9 cellular contexts compared by ENCODE assay signal in genomic region chr12:67068204-67068731, GRCh38.
DNase-seq lines count a peak whose midpoint lies in the region; ATAC-seq and TF ChIP-seq lines count a peak whose summit lies in the region.
"Had no signal": no experiment of that assay in that cellular context is flagged by ENCODE, and none has a peak within 500 bp of the region (broad histone marks: within the 10 kb centered on the region; RNA-seq: fewer than 3 reads in every experiment).

No MANE protein-coding gene starts in this region.

- POLR2A ChIA-PET in CD8-positive, alpha-beta memory T cell (lab: Charles Lee), result interaction anchor here (0.6 kb wide), 1 partner anchor 23 kb away, joined by 7 read pairs; no protein-coding TSS in a partner anchor

- H3K27ac ChIP-seq in CD8-positive, alpha-beta memory T cell (ENCODE audit: low read depth, low read length), result no peak overlapping the region
- H3K27ac ChIP-seq: HL-60 had no signal

- no peaks in the 10 kb centered on the region for H3K9me2 ChIP-seq in Loucy (replicated peaks; ENCODE audit: low read depth, low read length)

- no peaks in the 10 kb centered on the region for H3K4me1 ChIP-seq in CD8-positive, alpha-beta memory T cell (ENCODE audit: insufficient read depth, low read length)
- no peaks in the 10 kb centered on the region for H3K4me1 ChIP-seq in Loucy (ENCODE audit: insufficient read depth, low read length, poor library complexity, severe bottlenecking)

- TF ChIP-seq CTCF in Loucy (conservative IDR thresholded peaks at IDR 0.05; ENCODE audit: low read length), result peak; percentile 17

- H4K20me1 ChIP-seq in Loucy (ENCODE audit: insufficient read depth, low read length, poor library complexity, severe bottlenecking), result no peaks in the 10 kb centered on the region

- peak; percentile 36 for ATAC-seq in stimulated activated naive CD8-positive, alpha-beta T cell treated with anti-CD3 and anti-CD28 coated beads, Interleukin-15, amount 100 ng/mL, for 72 hours
- ATAC-seq in HG03175 (IDR thresholded peaks at IDR 0.05; ENCODE audit: unreplicated experiment) (no peak), HG03159 (IDR thresholded peaks at IDR 0.05; ENCODE audit: unreplicated experiment) (no peak), HG03378 (IDR thresholded peaks at IDR 0.05; ENCODE audit: unreplicated experiment) (no peak)

- peak overlapping the region; percentile 58 for H3K4me2 ChIP-seq in Loucy (ENCODE audit: low read depth, low read length, poor library complexity, severe bottlenecking)

- H3K4me1 Mint-ChIP-seq in CD8-positive, alpha-beta memory T cell, result peaks cover 16 to 22% (median 18%) of the 10 kb centered on the region in 3 donors
- H3K4me1 Mint-ChIP-seq in activated naive CD8-positive, alpha-beta T cell treated with anti-CD3 and anti-CD28 coated beads for 36 hours, result peaks cover 21% of the 10 kb centered on the region
- peaks cover 29% of the 10 kb centered on the region for H3K4me1 Mint-ChIP-seq in stimulated activated naive CD8-positive, alpha-beta T cell treated with anti-CD3 and anti-CD28 coated beads, Interleukin-15, amount 100 ng/mL, for 72 hours

- H3K4me3 Mint-ChIP-seq in CD8-positive, alpha-beta memory T cell, result peak overlapping the region; percentile 77 to 89 (median 82)
- H3K4me3 Mint-ChIP-seq in activated naive CD8-positive, alpha-beta T cell treated with anti-CD3 and anti-CD28 coated beads for 36 hours, result peak overlapping the region; percentile 85
- peak overlapping the region; percentile 80 to 90 for H3K4me3 Mint-ChIP-seq in stimulated activated naive CD8-positive, alpha-beta T cell treated with anti-CD3 and anti-CD28 coated beads, Interleukin-15, amount 100 ng/mL, for 72 hours

- no peaks in the 10 kb centered on the region for H3K79me2 ChIP-seq in Loucy (ENCODE audit: insufficient read depth, low read length)

- H3K27me3 ChIP-seq in CD8-positive, alpha-beta memory T cell (ENCODE audit: insufficient read depth, low read length, poor library complexity, severe bottlenecking), result peaks cover 18% of the 10 kb centered on the region
- H3K27me3 ChIP-seq in Loucy (ENCODE audit: insufficient read depth, low read length, poor library complexity, severe bottlenecking), result peaks cover 36% of the 10 kb centered on the region

- peak overlapping the region in 1 of 8 donors; percentile 30 for H3K27ac Mint-ChIP-seq in CD8-positive, alpha-beta memory T cell
- peak overlapping the region; percentile 61 for H3K27ac Mint-ChIP-seq in activated naive CD8-positive, alpha-beta T cell treated with anti-CD3 and anti-CD28 coated beads for 36 hours
- H3K27ac Mint-ChIP-seq in stimulated activated naive CD8-positive, alpha-beta T cell treated with anti-CD3 and anti-CD28 coated beads, Interleukin-15, amount 100 ng/mL, for 72 hours, result no peak overlapping the region

- no peaks in the 10 kb centered on the region for H3K36me3 Mint-ChIP-seq in CD8-positive, alpha-beta memory T cell
- no peaks in the 10 kb centered on the region for H3K36me3 Mint-ChIP-seq in activated naive CD8-positive, alpha-beta T cell treated with anti-CD3 and anti-CD28 coated beads for 36 hours

- peak in 1 of 5 donors; percentile 11 for DNase-seq in CD8-positive, alpha-beta memory T cell
- peak; percentile 21 for DNase-seq in activated naive CD8-positive, alpha-beta T cell treated with anti-CD3 and anti-CD28 coated beads for 36 hours
- DNase-seq in islet precursor cell, result peak; percentile 79
- peak in 1 of 2 donors; percentile 17 for DNase-seq in stimulated activated naive CD8-positive, alpha-beta T cell treated with anti-CD3 and anti-CD28 coated beads, Interleukin-15, amount 100 ng/mL, for 72 hours

- no peak overlapping the region for H3K9ac ChIP-seq in Loucy (ENCODE audit: low read depth, low read length, poor library complexity, severe bottlenecking)

- no peaks in the 10 kb centered on the region for H3F3A ChIP-seq in Loucy (ENCODE audit: low read depth)

- H3K36me3 ChIP-seq in CD8-positive, alpha-beta memory T cell (ENCODE audit: insufficient read depth, low read length), result no peaks in the 10 kb centered on the region
- H3K36me3 ChIP-seq in Loucy (ENCODE audit: insufficient read depth, low read length), result no peaks in the 10 kb centered on the region

- H2AFZ ChIP-seq in Loucy (ENCODE audit: low read length), result 0 out of 2 replicates have a peak overlapping the region, but pooled peaks have one; percentile 45

- no peaks in the 10 kb centered on the region for H3K9me3 Mint-ChIP-seq in CD8-positive, alpha-beta memory T cell
- no peaks in the 10 kb centered on the region for H3K9me3 Mint-ChIP-seq in activated naive CD8-positive, alpha-beta T cell treated with anti-CD3 and anti-CD28 coated beads for 36 hours
- H3K9me3 Mint-ChIP-seq in stimulated activated naive CD8-positive, alpha-beta T cell treated with anti-CD3 and anti-CD28 coated beads, Interleukin-15, amount 100 ng/mL, for 72 hours, result no peaks in the 10 kb centered on the region

- CTCF ChIA-PET in CD8-positive, alpha-beta memory T cell (lab: Charles Lee), result interaction anchor here (0.6 to 0.7 kb wide), 2 partner anchors 62 to 92 kb away, joined by 3 read pairs; no protein-coding TSS in a partner anchor

- H3K27me3 Mint-ChIP-seq in CD8-positive, alpha-beta memory T cell, result peaks cover 36 to 64% of the 10 kb centered on the region in 2 donors
- peaks cover 47% of the 10 kb centered on the region for H3K27me3 Mint-ChIP-seq in activated naive CD8-positive, alpha-beta T cell treated with anti-CD3 and anti-CD28 coated beads for 36 hours
- H3K27me3 Mint-ChIP-seq in stimulated activated naive CD8-positive, alpha-beta T cell treated with anti-CD3 and anti-CD28 coated beads, Interleukin-15, amount 100 ng/mL, for 72 hours, result peaks cover 40% of the 10 kb centered on the region

- H3K4me3 ChIP-seq in CD8-positive, alpha-beta memory T cell (ENCODE audit: low read length), result peak overlapping the region; percentile 32
- peak overlapping the region; percentile 63 for H3K4me3 ChIP-seq in Loucy (ENCODE audit: low read length, poor library complexity, severe bottlenecking)

- H3K9me3 ChIP-seq in CD8-positive, alpha-beta memory T cell (ENCODE audit: low read length), result no peaks in the 10 kb centered on the region
- no peaks in the 10 kb centered on the region for H3K9me3 ChIP-seq in Loucy (ENCODE audit: insufficient read depth, low read depth, low read length)
